35 cellular contexts compared by ENCODE assay signal in the genomic region with DNA sequence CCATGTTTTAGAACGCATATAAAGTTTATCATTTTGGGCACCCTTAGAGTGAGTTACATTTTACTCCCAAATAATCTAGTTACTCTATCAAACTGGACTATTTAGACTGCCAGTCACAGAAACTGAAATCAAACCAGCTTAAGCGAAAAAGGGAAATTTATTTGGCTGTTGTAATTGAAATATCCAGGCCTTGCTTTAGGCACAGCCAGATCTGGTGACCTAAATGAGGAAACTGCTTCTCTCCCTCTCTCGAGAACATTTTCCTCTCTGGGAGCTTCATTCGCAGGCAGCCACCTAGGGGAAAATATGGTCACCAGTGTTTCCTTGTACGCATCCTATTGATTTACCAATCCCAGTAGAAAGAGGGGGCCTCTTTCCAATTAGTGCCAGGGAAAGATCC.
"Had no signal": no experiment of that assay in that cellular context is flagged by ENCODE, and none has a peak within 500 bp of the region (broad histone marks: within the 10 kb centered on the region; RNA-seq: fewer than 3 reads in every experiment).

No MANE protein-coding gene starts in this region.

- H3K4me3 ChIP-seq: adrenal gland, body of pancreas, breast epithelium had no signal

- H3K36me3 Mint-ChIP-seq: activated CD8-positive, alpha-beta memory T cell treated with anti-CD3 and anti-CD28 coated beads, Interleukin-2, amount 10 ng/mL, durations not matched to agents 7 days and 5 days; activated naive CD4-positive, alpha-beta T cell treated with anti-CD3 and anti-CD28 coated beads, Interleukin-2, amount 10 ng/mL, durations not matched to agents 7 days and 5 days; activated naive CD8-positive, alpha-beta T cell treated with anti-CD3 and anti-CD28 coated beads for 36 hours; WTC11 had no signal

- H3K27ac Mint-ChIP-seq: activated CD4-positive, alpha-beta memory T cell treated with anti-CD3 and anti-CD28 coated beads, Interleukin-2, amount 10 ng/mL, durations not matched to agents 7 days and 5 days; activated CD4-positive, alpha-beta T cell treated with anti-CD3 and anti-CD28 coated beads for 36 hours; activated CD4-positive, alpha-beta T cell treated with anti-CD3 and anti-CD28 coated beads, Interleukin-2, amount 10 ng/mL, durations not matched to agents 7 days and 5 days; activated CD8-positive, alpha-beta memory T cell treated with anti-CD3 and anti-CD28 coated beads, Interleukin-2, amount 10 ng/mL, durations not matched to agents 7 days and 5 days; activated CD8-positive, alpha-beta T cell treated with anti-CD3 and anti-CD28 coated beads, Interleukin-2, amount 10 ng/mL, durations not matched to agents 7 days and 5 days; activated naive CD4-positive, alpha-beta T cell treated with anti-CD3 and anti-CD28 coated beads, Interleukin-2, amount 10 ng/mL, durations not matched to agents 7 days and 5 days; activated naive CD4-positive, alpha-beta T cell treated with anti-CD3 and anti-CD28 coated beads, Interleukin-2, amount 50 U/mL, for 72 hours; activated naive CD8-positive, alpha-beta T cell treated with anti-CD3 and anti-CD28 coated beads for 36 hours; activated T-cell treated with anti-CD3 and anti-CD28 coated beads, Interleukin-2, amount 50 U/mL, for 24 hours; activated T-helper 2 cell treated with anti-CD3 and anti-CD28 coated beads, Interferon-gamma antibody, Interleukin-2, Interleukin-4, amounts not matched to agents 10 μg/mL and 5 μg/mL and 100 μg/mL, durations not matched to agents 14 hours and 24 hours and 36 hours; T-helper 1 cell treated with Interleukin-12 subunit alpha and Interleukin-12 subunit beta and Interleukin-4 antibody, amounts not matched to agents 30 μg/mL and 1 μg/mL, for 36 hours; T-helper 2 cell treated with Interferon-gamma antibody and Interleukin-4, amounts not matched to agents 5 μg/mL and 100 μg/mL, for 36 hours; WTC11 had no signal

- H3K27ac ChIP-seq: adrenal gland, body of pancreas, brain microvascular endothelial cell, breast epithelium, WERI-Rb-1 had no signal

- H3K27me3 ChIP-seq: adrenal gland, body of pancreas, brain microvascular endothelial cell, breast epithelium had no signal

- H3K9me3 Mint-ChIP-seq: activated CD4-positive, alpha-beta T cell treated with anti-CD3 and anti-CD28 coated beads, Interleukin-2, amount 10 ng/mL, durations not matched to agents 7 days and 5 days; activated naive CD4-positive, alpha-beta T cell treated with anti-CD3 and anti-CD28 coated beads, Interleukin-2, amount 10 ng/mL, durations not matched to agents 7 days and 5 days; activated naive CD8-positive, alpha-beta T cell treated with anti-CD3 and anti-CD28 coated beads for 36 hours; activated T-cell treated with anti-CD3 and anti-CD28 coated beads, Interleukin-2, amount 50 U/mL, for 24 hours; activated T-helper 2 cell treated with anti-CD3 and anti-CD28 coated beads, Interferon-gamma antibody, Interleukin-2, Interleukin-4, amounts not matched to agents 10 μg/mL and 5 μg/mL and 100 μg/mL, durations not matched to agents 14 hours and 24 hours and 36 hours; T-helper 1 cell treated with Interleukin-12 subunit alpha and Interleukin-12 subunit beta and Interleukin-4 antibody, amounts not matched to agents 30 μg/mL and 1 μg/mL, for 36 hours; T-helper 2 cell treated with Interferon-gamma antibody and Interleukin-4, amounts not matched to agents 5 μg/mL and 100 μg/mL, for 36 hours; WTC11 had no signal

- ATAC-seq: activated CD4-positive, alpha-beta T cell treated with anti-CD3 and anti-CD28 coated beads for 36 hours; activated CD4-positive, CD25-positive, alpha-beta regulatory T cell treated with anti-CD3 and anti-CD28 coated beads, Interleukin-2, amount 50 U/mL, for 24 hours; activated CD8-positive, alpha-beta memory T cell treated with anti-CD3 and anti-CD28 coated beads, Interleukin-2, amount 10 ng/mL, durations not matched to agents 7 days and 5 days; activated CD8-positive, alpha-beta T cell treated with anti-CD3 and anti-CD28 coated beads, Interleukin-2, amount 10 ng/mL, durations not matched to agents 7 days and 5 days; activated naive CD4-positive, alpha-beta T cell treated with anti-CD3 and anti-CD28 coated beads, Interleukin-2, amount 50 U/mL, for 72 hours; body of pancreas had no signal

- H3K36me3 ChIP-seq: adrenal gland, brain microvascular endothelial cell, breast epithelium, WERI-Rb-1 had no signal

- DNase-seq: activated CD4-positive, alpha-beta memory T cell treated with anti-CD3 and anti-CD28 coated beads, Interleukin-2, amount 10 ng/mL, durations not matched to agents 7 days and 5 days; activated CD4-positive, alpha-beta T cell treated with anti-CD3 and anti-CD28 coated beads for 1 hour; activated CD4-positive, alpha-beta T cell treated with anti-CD3 and anti-CD28 coated beads for 36 hours; activated CD4-positive, alpha-beta T cell treated with anti-CD3 and anti-CD28 coated beads for 48 hours; activated CD4-positive, alpha-beta T cell treated with anti-CD3 and anti-CD28 coated beads, Interleukin-2, amount 10 ng/mL, durations not matched to agents 7 days and 5 days; activated CD4-positive, alpha-beta T cell treated with anti-CD3 and anti-CD28 coated beads, Interleukin-2, amount 50 U/mL, for 48 hours; activated CD4-positive, CD25-positive, alpha-beta regulatory T cell; activated CD8-positive, alpha-beta memory T cell treated with anti-CD3 and anti-CD28 coated beads for 24 hours; activated CD8-positive, alpha-beta memory T cell treated with anti-CD3 and anti-CD28 coated beads, Interleukin-2, amount 10 ng/mL, durations not matched to agents 7 days and 5 days; activated CD8-positive, alpha-beta memory T cell treated with anti-CD3 and anti-CD28 coated beads, Interleukin-2, amount 50 U/mL, for 48 hours; activated CD8-positive, alpha-beta T cell treated with anti-CD3 and anti-CD28 coated beads, Interleukin-2, amount 10 ng/mL, durations not matched to agents 7 days and 5 days; activated effector memory CD4-positive, alpha-beta T cell treated with Interleukin-2 at 50 U/mL for 16 hours; activated gamma-delta T cell; activated naive CD4-positive, alpha-beta T cell treated with anti-CD3 and anti-CD28 coated beads, Interleukin-2, amount 10 ng/mL, durations not matched to agents 7 days and 5 days; activated naive CD4-positive, alpha-beta T cell treated with Interleukin-2 at 50 U/mL for 16 hours; activated naive CD8-positive, alpha-beta T cell treated with anti-CD3 and anti-CD28 coated beads for 36 hours; activated T-cell treated with anti-CD3 and anti-CD28 coated beads, Interleukin-2, amount 50 U/mL, for 24 hours; activated T-cell treated with anti-CD3 and anti-CD28 coated beads, Interleukin-2, amount 50 U/mL, for 48 hours; adrenal gland; amniotic stem cell; aorta; body of pancreas; brain microvascular endothelial cell; central memory CD4-positive, alpha-beta T cell; T-helper 1 cell; T-helper 2 cell; T-helper 9 cell; WERI-Rb-1 had no signal

- H3K27me3 Mint-ChIP-seq: activated CD4-positive, alpha-beta memory T cell treated with anti-CD3 and anti-CD28 coated beads, Interleukin-2, amount 10 ng/mL, durations not matched to agents 7 days and 5 days; activated CD4-positive, alpha-beta T cell treated with anti-CD3 and anti-CD28 coated beads, Interleukin-2, amount 10 ng/mL, durations not matched to agents 7 days and 5 days; activated CD8-positive, alpha-beta memory T cell treated with anti-CD3 and anti-CD28 coated beads, Interleukin-2, amount 10 ng/mL, durations not matched to agents 7 days and 5 days had no signal

- H3K4me3 Mint-ChIP-seq: activated CD4-positive, alpha-beta memory T cell treated with anti-CD3 and anti-CD28 coated beads, Interleukin-2, amount 10 ng/mL, durations not matched to agents 7 days and 5 days; activated CD4-positive, alpha-beta T cell treated with anti-CD3 and anti-CD28 coated beads for 36 hours; activated CD4-positive, alpha-beta T cell treated with anti-CD3 and anti-CD28 coated beads, Interleukin-2, amount 10 ng/mL, durations not matched to agents 7 days and 5 days; activated CD8-positive, alpha-beta memory T cell treated with anti-CD3 and anti-CD28 coated beads, Interleukin-2, amount 10 ng/mL, durations not matched to agents 7 days and 5 days; activated CD8-positive, alpha-beta T cell treated with anti-CD3 and anti-CD28 coated beads, Interleukin-2, amount 10 ng/mL, durations not matched to agents 7 days and 5 days; activated naive CD4-positive, alpha-beta T cell treated with anti-CD3 and anti-CD28 coated beads, Interleukin-2, amount 10 ng/mL, durations not matched to agents 7 days and 5 days; activated naive CD8-positive, alpha-beta T cell treated with anti-CD3 and anti-CD28 coated beads for 36 hours; activated T-cell treated with anti-CD3 and anti-CD28 coated beads, Interleukin-2, amount 50 U/mL, for 24 hours; T-helper 1 cell treated with Interleukin-12 subunit alpha and Interleukin-12 subunit beta and Interleukin-4 antibody, amounts not matched to agents 30 μg/mL and 1 μg/mL, for 36 hours; T-helper 2 cell treated with Interferon-gamma antibody and Interleukin-4, amounts not matched to agents 5 μg/mL and 100 μg/mL, for 36 hours; WTC11 had no signal

- H3K9me3 ChIP-seq: adrenal gland, body of pancreas, breast epithelium had no signal

- H3K4me1 Mint-ChIP-seq: activated CD4-positive, alpha-beta memory T cell treated with anti-CD3 and anti-CD28 coated beads, Interleukin-2, amount 10 ng/mL, durations not matched to agents 7 days and 5 days; activated CD4-positive, alpha-beta T cell treated with anti-CD3 and anti-CD28 coated beads for 36 hours; activated CD4-positive, alpha-beta T cell treated with anti-CD3 and anti-CD28 coated beads, Interleukin-2, amount 10 ng/mL, durations not matched to agents 7 days and 5 days; activated CD8-positive, alpha-beta memory T cell treated with anti-CD3 and anti-CD28 coated beads, Interleukin-2, amount 10 ng/mL, durations not matched to agents 7 days and 5 days; activated naive CD4-positive, alpha-beta T cell treated with anti-CD3 and anti-CD28 coated beads, Interleukin-2, amount 10 ng/mL, durations not matched to agents 7 days and 5 days; activated naive CD8-positive, alpha-beta T cell treated with anti-CD3 and anti-CD28 coated beads for 36 hours; WTC11 had no signal
